In the genomic region with DNA sequence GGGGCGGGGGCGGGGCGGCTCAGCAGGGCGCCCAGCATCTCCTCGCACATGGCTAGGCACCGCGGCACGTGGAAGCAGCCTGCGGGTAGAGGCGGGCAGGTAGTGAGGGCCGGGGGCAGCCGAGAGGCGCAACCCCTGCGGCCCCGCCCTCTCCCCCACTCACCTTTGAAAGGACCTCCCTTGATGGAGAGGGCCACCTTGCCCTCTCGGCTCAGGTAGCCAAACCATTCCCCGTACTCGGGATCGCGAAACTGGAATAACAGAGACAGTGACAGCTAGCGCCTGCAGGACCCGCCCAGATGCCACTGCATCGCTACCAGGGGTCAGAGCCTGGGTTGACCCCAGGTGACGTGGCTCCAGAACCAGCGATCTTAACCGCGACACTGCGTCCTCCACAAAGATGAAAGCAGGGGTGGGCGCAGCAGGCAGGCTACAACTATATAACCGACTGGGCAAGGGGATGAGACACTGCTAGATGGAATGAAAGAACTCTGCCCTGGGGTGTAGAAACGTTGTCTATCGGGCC, we compare ENCODE assay signal across 8 cellular contexts. TPM values are rescaled to one million over a fixed set of nuclear protein-coding genes. Genes with fewer than 3 reads are reported as not detected.
DNase-seq lines count a peak whose midpoint lies in the region; ATAC-seq and TF ChIP-seq lines count a peak whose summit lies in the region.

No MANE protein-coding gene starts in this region.

- in situ Hi-C loops in transverse colon (cut with MboI; ENCODE audit: low pct_ligation_motif_present in 1 of 4, low pct_unique_long_range_greater_than_20kb in 1 of 4, low sequenced_read_pairs in 3 of 4), result loop anchor here in 1 of 4 donors (25.0 kb wide), 2 partner anchors 148 to 973 kb away; a partner anchor contains a TSS

- H3K36me3 ChIP-seq in iPS-15b (ENCODE audit: control insufficient read depth, insufficient read depth, low read length) (peaks cover 16% of the 10 kb centered on the region), transverse colon (no peaks in the 10 kb centered on the region)

- no peaks in the 10 kb centered on the region for H3K4me1 ChIP-seq in iPS-15b (ENCODE audit: control insufficient read depth, insufficient read depth, low read length)
- H3K4me1 ChIP-seq in transverse colon, result peaks cover 3 to 15% (median 9%) of the 10 kb centered on the region in 4 donors

- ATAC-seq in GM21529 (IDR thresholded peaks at IDR 0.05; ENCODE audit: unreplicated experiment), result peak; percentile 17
- ATAC-seq in T-helper 17 cell, result no peak

- H3K36me3 Mint-ChIP-seq in CD14-positive monocyte (peaks cover 28 to 46% of the 10 kb centered on the region in 2 donors), T-helper 17 cell (ENCODE audit: low read depth) (no peaks in the 10 kb centered on the region)

- H3K4me1 Mint-ChIP-seq in CD14-positive monocyte (peaks cover 18% of the 10 kb centered on the region), T-helper 17 cell (peaks cover 7% of the 10 kb centered on the region)

- peaks cover 0 to 11% (median 2%) of the 10 kb centered on the region in 7 donors for H3K9me3 Mint-ChIP-seq in CD14-positive monocyte

- no peak for TF ChIP-seq EP300 in transverse colon (IDR thresholded peaks at IDR 0.05; ENCODE audit: low read depth)

- H3K9me3 ChIP-seq in T-helper 17 cell (ENCODE audit: control insufficient read depth, low read length, poor library complexity, severe bottlenecking) (no peaks in the 10 kb centered on the region), iPS-15b (ENCODE audit: control insufficient read depth, insufficient read depth, low read length) (no peaks in the 10 kb centered on the region), transverse colon (no peaks in the 10 kb centered on the region)

- peaks cover 1 to 52% (median 2%) of the 10 kb centered on the region in 3 donors for H3K27me3 Mint-ChIP-seq in CD14-positive monocyte (ENCODE audit: low read depth in 3 of 3)
- H3K27me3 Mint-ChIP-seq in T-helper 17 cell, result no peaks in the 10 kb centered on the region

- peak overlapping the region; percentile 42 to 45 for H3K4me3 Mint-ChIP-seq in CD14-positive monocyte
- H3K4me3 Mint-ChIP-seq in T-helper 17 cell, result peak overlapping the region; percentile 72

- TF ChIP-seq CTCF in CD14-positive monocyte (IDR thresholded peaks at IDR 0.05) (no peak), transverse colon (IDR thresholded peaks at IDR 0.05) (no peak)

- H3K4me3 ChIP-seq in iPS-15b (ENCODE audit: low read depth, low read length) (peak overlapping the region; percentile 46), transverse colon (peak overlapping the region; percentile 35 to 88 (median 75))

- intact Hi-C loops in CD14-positive monocyte (cut with micrococcal nuclease), result no loop called here
- intact Hi-C loops in transverse colon (cut with DNase I; ENCODE audit: low total_unique reads), result no loop called here
- intact Hi-C loops in posterior vena cava (cut with DNase I), result no loop called here

- no peak for TF ChIP-seq POLR2A in transverse colon (IDR thresholded peaks at IDR 0.05)

- H3K27ac Mint-ChIP-seq in CD14-positive monocyte (peak overlapping the region in 1 of 7 donors; percentile 30), T-helper 17 cell (no peak overlapping the region)

- no peak overlapping the region for H3K9ac ChIP-seq in iPS-15b (ENCODE audit: low read depth, low read length)

- no peaks in the 10 kb centered on the region for H3K27me3 ChIP-seq in iPS-15b (ENCODE audit: control insufficient read depth, insufficient read depth, low read length)
- H3K27me3 ChIP-seq in transverse colon, result no peaks in the 10 kb centered on the region

- WGBS in transverse colon (ENCODE audit: low coverage in 1 of 2), 2 donors, result 31% methylated on average over 27 of the region's 32 CpGs; no CpG with 5 or more reads in 1 of the 2 donors

- DNase-seq in CD14-positive monocyte (ENCODE audit: low spot score) (no peak), T-helper 17 cell (no peak), transverse colon (peak; percentile 26), activated gamma-delta T cell treated with Interleukin-2 at 50 U/mL for 16 hours (no peak), Kasumi-1 (lab: John Stamatoyannopoulos, UW) (no peak), posterior vena cava (ENCODE audit: low spot score) (no peak)

- peak overlapping the region; percentile 48 to 73 (median 66) for H3K27ac ChIP-seq in transverse colon

RNA-seq across cellular contexts. Expression of a gene that starts 0.6 kb away (rescaled TPM):
- 10 to 100 TPM; 46.7 to 47.9 TPM for polyA plus RNA-seq in CD14-positive monocyte
- 10 to 100 TPM; 42.8 to 48.5 TPM for total RNA-seq in T-helper 17 cell
- 10 to 100 TPM; 29.9 to 57.2 (median 47.4) TPM for total RNA-seq in transverse colon
- 10 to 100 TPM; 69.4 to 75.4 TPM for total RNA-seq in posterior vena cava

RNA-seq across cellular contexts. Expression of a gene that starts 9.1 kb away (rescaled TPM):
- 1 to 10 TPM; 2.7 to 3.8 TPM for polyA plus RNA-seq in CD14-positive monocyte
- total RNA-seq in T-helper 17 cell, result 10 to 100 TPM in 1 of 2 donors, 1 to 10 TPM in 1; 8.8 to 11.5 TPM
- 10 to 100 TPM in 1 of 4 donors, 1 to 10 TPM in 2, not detected in 1; 4.6 to 13.1 (median 7.2) TPM for total RNA-seq in transverse colon
- 10 to 100 TPM; 11.4 to 17.6 TPM for total RNA-seq in posterior vena cava

RNA-seq across cellular contexts. Expression of a gene that starts 9.3 kb away (rescaled TPM):
- polyA plus RNA-seq in CD14-positive monocyte, result 10 to 100 TPM; 51.5 to 64.4 TPM
- total RNA-seq in T-helper 17 cell, result 100 to 1,000 TPM; 374 to 404 TPM
- 10 to 100 TPM; 44.9 to 52.4 (median 49.9) TPM for total RNA-seq in transverse colon
- 10 to 100 TPM; 36.3 to 47.1 TPM for total RNA-seq in posterior vena cava

RNA-seq across cellular contexts. Expression of a gene that starts 30.9 kb away (rescaled TPM):
- polyA plus RNA-seq in CD14-positive monocyte, result under 1 TPM in 1 of 2 donors, not detected in 1; 0.14 TPM
- total RNA-seq in T-helper 17 cell (not detected), transverse colon (10 to 100 TPM in 1 of 4 donors, 1 to 10 TPM in 1, under 1 TPM in 1, not detected in 1; 0.41 to 72.2 (median 9.8) TPM), posterior vena cava (1 to 10 TPM; 1.4 to 2.0 TPM)

RNA-seq across cellular contexts. Expression of a gene that starts 36.2 kb away (rescaled TPM):
- polyA plus RNA-seq in CD14-positive monocyte, result 1 to 10 TPM; 1.9 to 3.8 TPM
- total RNA-seq in T-helper 17 cell, result 10 to 100 TPM; 65.7 to 65.8 TPM
- 10 to 100 TPM; 34.0 to 68.5 (median 49.8) TPM for total RNA-seq in transverse colon
- 10 to 100 TPM; 36.9 to 44.6 TPM for total RNA-seq in posterior vena cava

Comparison
In these comparisons a context has a peak if more than half of its experiments do, and no peak if none do; other contexts are left out.
1. RNA of a gene that starts 9.3 kb away (total RNA-seq): 374 to 404 TPM in T-helper 17 cell; 44.9 to 52.4 TPM in transverse colon and 36.3 to 47.1 TPM in posterior vena cava; every median in the first group is over 4 times any median in the second.